30 cellular contexts compared by ENCODE assay signal in genomic region chr2:129775941-129776653, GRCh38.
"Had no signal": no experiment of that assay in that cellular context is flagged by ENCODE, and none has a peak within 500 bp of the region (broad histone marks: within the 10 kb centered on the region; RNA-seq: fewer than 3 reads in every experiment).

No MANE protein-coding gene starts in this region.

- H3K4me1 ChIP-seq: ascending aorta, esophagus squamous epithelium, left ventricle myocardium inferior, right atrium auricular region, suprapubic skin, tibial artery, upper lobe of right lung had no signal

- H3K4me1 Mint-ChIP-seq: activated CD4-positive, alpha-beta T cell treated with anti-CD3 and anti-CD28 coated beads, Interleukin-2, amount 10 ng/mL, durations not matched to agents 24 days and 14 days; activated naive CD8-positive, alpha-beta T cell treated with anti-CD3 and anti-CD28 coated beads for 36 hours; naive B cell; T-helper 17 cell had no signal

- H3K27ac Mint-ChIP-seq: activated CD4-positive, alpha-beta T cell treated with anti-CD3 and anti-CD28 coated beads, Interleukin-2, amount 10 ng/mL, durations not matched to agents 24 days and 14 days; activated CD8-positive, alpha-beta T cell treated with anti-CD3 and anti-CD28 coated beads for 36 hours; activated naive CD4-positive, alpha-beta T cell treated with anti-CD3 and anti-CD28 coated beads for 36 hours; activated naive CD8-positive, alpha-beta T cell treated with anti-CD3 and anti-CD28 coated beads for 36 hours; activated T-helper 1 cell treated with anti-CD3 and anti-CD28 coated beads, Interleukin-12 subunit alpha, Interleukin-12 subunit beta, Interleukin-2, Interleukin-4 antibody, amounts not matched to agents 30 ng/mL and 10 ng/mL and 1 ng/mL, durations not matched to agents 14 hours and 24 hours and 36 hours; naive B cell; T-helper 17 cell had no signal

- H3K4me3 ChIP-seq: ascending aorta, cardiac muscle cell, esophagus squamous epithelium, left ventricle myocardium inferior, lung, right atrium auricular region, suprapubic skin, tibial artery, upper lobe of right lung had no signal

- H3K36me3 Mint-ChIP-seq: activated naive CD8-positive, alpha-beta T cell treated with anti-CD3 and anti-CD28 coated beads for 36 hours; brain; naive B cell had no signal

- H3K36me3 ChIP-seq: ascending aorta, cardiac muscle cell, esophagus squamous epithelium, left ventricle myocardium inferior, right atrium auricular region, suprapubic skin, tibial artery, upper lobe of right lung had no signal

- H3K27ac ChIP-seq: ascending aorta, cardiac muscle cell, epithelial cell of prostate, esophagus squamous epithelium, left ventricle myocardium inferior, right atrium auricular region, suprapubic skin, tibial artery, upper lobe of right lung had no signal

- H3K27me3 ChIP-seq: ascending aorta, cardiac muscle cell, right atrium auricular region, suprapubic skin, tibial artery, upper lobe of right lung had no signal

- H3K9me3 Mint-ChIP-seq: activated CD4-positive, alpha-beta T cell treated with anti-CD3 and anti-CD28 coated beads, Interleukin-2, amount 10 ng/mL, durations not matched to agents 24 days and 14 days; activated T-helper 1 cell treated with anti-CD3 and anti-CD28 coated beads, Interleukin-12 subunit alpha, Interleukin-12 subunit beta, Interleukin-2, Interleukin-4 antibody, amounts not matched to agents 30 ng/mL and 10 ng/mL and 1 ng/mL, durations not matched to agents 14 hours and 24 hours and 36 hours; neural crest cell had no signal

- DNase-seq: activated CD4-positive, alpha-beta T cell treated with anti-CD3 and anti-CD28 coated beads, Interleukin-2, amount 10 ng/mL, durations not matched to agents 24 days and 14 days; activated CD4-positive, CD25-positive, alpha-beta regulatory T cell treated with anti-CD3 and anti-CD28 coated beads, Interleukin-2, amount 50 U/mL, for 72 hours; activated CD8-positive, alpha-beta T cell treated with anti-CD3 and anti-CD28 coated beads for 36 hours; activated effector memory CD4-positive, alpha-beta T cell treated with anti-CD3 and anti-CD28 coated beads, Interleukin-2, amount 50 U/mL, for 16 hours; activated naive CD4-positive, alpha-beta T cell treated with anti-CD3 and anti-CD28 coated beads for 36 hours; activated naive CD8-positive, alpha-beta T cell treated with anti-CD3 and anti-CD28 coated beads for 36 hours; activated T-cell treated with anti-CD3 and anti-CD28 coated beads for 4 hours; esophagus squamous epithelium; foreskin melanocyte; left ventricle myocardium inferior; mesendoderm; naive B cell; occipital lobe; SK-N-SH; stimulated activated CD4-positive, alpha-beta T cell treated with anti-CD3 and anti-CD28 coated beads, Interleukin-15, amount 100 ng/mL, for 24 hours; stimulated activated CD4-positive, alpha-beta T cell treated with anti-CD3 and anti-CD28 coated beads, Interleukin-2, amount 100 ng/mL, for 24 hours; stimulated activated naive CD4-positive, alpha-beta T cell; T-helper 17 cell; T1000; upper lobe of right lung had no signal

- H3K4me3 Mint-ChIP-seq: activated CD4-positive, alpha-beta T cell treated with anti-CD3 and anti-CD28 coated beads, Interleukin-2, amount 10 ng/mL, durations not matched to agents 24 days and 14 days; activated CD8-positive, alpha-beta T cell treated with anti-CD3 and anti-CD28 coated beads for 36 hours; activated naive CD4-positive, alpha-beta T cell treated with anti-CD3 and anti-CD28 coated beads for 36 hours; activated naive CD8-positive, alpha-beta T cell treated with anti-CD3 and anti-CD28 coated beads for 36 hours; activated T-helper 1 cell treated with anti-CD3 and anti-CD28 coated beads, Interleukin-12 subunit alpha, Interleukin-12 subunit beta, Interleukin-2, Interleukin-4 antibody, amounts not matched to agents 30 ng/mL and 10 ng/mL and 1 ng/mL, durations not matched to agents 14 hours and 24 hours and 36 hours; brain; neural crest cell; T-helper 17 cell had no signal

- H3K9me3 ChIP-seq: ascending aorta, esophagus squamous epithelium, right atrium auricular region, SK-N-SH, suprapubic skin, tibial artery, upper lobe of right lung had no signal

- H3K27me3 Mint-ChIP-seq: activated CD4-positive, alpha-beta T cell treated with anti-CD3 and anti-CD28 coated beads, Interleukin-2, amount 10 ng/mL, durations not matched to agents 24 days and 14 days had no signal
